28 cellular contexts compared by ENCODE assay signal in genomic region chr15:75688278-75688557, GRCh38. TPM values are rescaled to one million over a fixed set of nuclear protein-coding genes. Genes with fewer than 3 reads are reported as not detected.
"Had no signal": no experiment of that assay in that cellular context is flagged by ENCODE, and none has a peak within 500 bp of the region (broad histone marks: within the 10 kb centered on the region; RNA-seq: fewer than 3 reads in every experiment).

No MANE protein-coding gene starts in this region.

- H3K27ac Mint-ChIP-seq: activated CD4-positive, alpha-beta memory T cell treated with anti-CD3 and anti-CD28 coated beads for 36 hours; activated CD4-positive, alpha-beta T cell treated with anti-CD3 and anti-CD28 coated beads for 36 hours; activated CD4-positive, alpha-beta T cell treated with anti-CD3 and anti-CD28 coated beads, Interleukin-2, amount 10 ng/mL, durations not matched to agents 24 days and 14 days; activated CD8-positive, alpha-beta memory T cell treated with anti-CD3 and anti-CD28 coated beads, Interleukin-2, amount 10 ng/mL, durations not matched to agents 7 days and 5 days; activated CD8-positive, alpha-beta T cell treated with anti-CD3 and anti-CD28 coated beads, Interleukin-2, amount 10 ng/mL, durations not matched to agents 7 days and 5 days; activated naive CD4-positive, alpha-beta T cell treated with anti-CD3 and anti-CD28 coated beads for 36 hours; activated naive CD8-positive, alpha-beta T cell; activated T-helper 1 cell treated with anti-CD3 and anti-CD28 coated beads, Interleukin-12 subunit alpha, Interleukin-12 subunit beta, Interleukin-2, Interleukin-4 antibody, amounts not matched to agents 30 ng/mL and 10 ng/mL and 1 ng/mL, durations not matched to agents 14 hours and 24 hours and 36 hours; activated T-helper 2 cell treated with anti-CD3 and anti-CD28 coated beads, Interferon-gamma antibody, Interleukin-2, Interleukin-4, amounts not matched to agents 10 μg/mL and 5 μg/mL and 100 μg/mL, durations not matched to agents 14 hours and 24 hours and 36 hours had no signal

- H3K4me1 Mint-ChIP-seq: activated CD4-positive, alpha-beta T cell treated with anti-CD3 and anti-CD28 coated beads for 36 hours had no signal

- ATAC-seq: activated CD4-positive, alpha-beta T cell treated with anti-CD3 and anti-CD28 coated beads for 36 hours; activated CD8-positive, alpha-beta memory T cell treated with anti-CD3 and anti-CD28 coated beads, Interleukin-2, amount 10 ng/mL, durations not matched to agents 7 days and 5 days; activated CD8-positive, alpha-beta T cell treated with anti-CD3 and anti-CD28 coated beads, Interleukin-2, amount 10 ng/mL, durations not matched to agents 7 days and 5 days; body of pancreas; esophagus mucosa; foreskin keratinocyte; gastrocnemius medialis; heart left ventricle had no signal

- H3K4me3 Mint-ChIP-seq: activated CD4-positive, alpha-beta memory T cell treated with anti-CD3 and anti-CD28 coated beads for 36 hours; activated CD4-positive, alpha-beta T cell treated with anti-CD3 and anti-CD28 coated beads for 36 hours; activated CD4-positive, alpha-beta T cell treated with anti-CD3 and anti-CD28 coated beads, Interleukin-2, amount 10 ng/mL, durations not matched to agents 24 days and 14 days; activated CD8-positive, alpha-beta memory T cell treated with anti-CD3 and anti-CD28 coated beads, Interleukin-2, amount 10 ng/mL, durations not matched to agents 7 days and 5 days; activated CD8-positive, alpha-beta T cell treated with anti-CD3 and anti-CD28 coated beads, Interleukin-2, amount 10 ng/mL, durations not matched to agents 7 days and 5 days; activated naive CD4-positive, alpha-beta T cell treated with anti-CD3 and anti-CD28 coated beads for 36 hours; activated naive CD8-positive, alpha-beta T cell; activated T-helper 1 cell treated with anti-CD3 and anti-CD28 coated beads, Interleukin-12 subunit alpha, Interleukin-12 subunit beta, Interleukin-2, Interleukin-4 antibody, amounts not matched to agents 30 ng/mL and 10 ng/mL and 1 ng/mL, durations not matched to agents 14 hours and 24 hours and 36 hours had no signal

- H3K27ac ChIP-seq: body of pancreas, colonic mucosa, foreskin keratinocyte, gastrocnemius medialis had no signal

- H3K36me3 Mint-ChIP-seq: activated CD4-positive, alpha-beta memory T cell treated with anti-CD3 and anti-CD28 coated beads for 36 hours; activated CD8-positive, alpha-beta memory T cell treated with anti-CD3 and anti-CD28 coated beads, Interleukin-2, amount 10 ng/mL, durations not matched to agents 7 days and 5 days; activated naive CD8-positive, alpha-beta T cell had no signal

- H3K9me3 Mint-ChIP-seq: activated CD4-positive, alpha-beta memory T cell treated with anti-CD3 and anti-CD28 coated beads for 36 hours; activated CD4-positive, alpha-beta T cell treated with anti-CD3 and anti-CD28 coated beads, Interleukin-2, amount 10 ng/mL, durations not matched to agents 24 days and 14 days; activated naive CD4-positive, alpha-beta T cell treated with anti-CD3 and anti-CD28 coated beads for 36 hours; activated T-helper 1 cell treated with anti-CD3 and anti-CD28 coated beads, Interleukin-12 subunit alpha, Interleukin-12 subunit beta, Interleukin-2, Interleukin-4 antibody, amounts not matched to agents 30 ng/mL and 10 ng/mL and 1 ng/mL, durations not matched to agents 14 hours and 24 hours and 36 hours; activated T-helper 2 cell treated with anti-CD3 and anti-CD28 coated beads, Interferon-gamma antibody, Interleukin-2, Interleukin-4, amounts not matched to agents 10 μg/mL and 5 μg/mL and 100 μg/mL, durations not matched to agents 14 hours and 24 hours and 36 hours had no signal

- H3K27me3 ChIP-seq: body of pancreas, colonic mucosa, foreskin keratinocyte, gastrocnemius medialis, heart left ventricle had no signal

- H3K36me3 ChIP-seq: colonic mucosa had no signal

- H3K27me3 Mint-ChIP-seq: activated naive CD8-positive, alpha-beta T cell had no signal

- H3K4me3 ChIP-seq: body of pancreas, colonic mucosa, gastrocnemius medialis, heart left ventricle had no signal

- DNase-seq: activated CD4-positive, alpha-beta memory T cell treated with anti-CD3 and anti-CD28 coated beads for 36 hours; activated CD4-positive, alpha-beta T cell treated with anti-CD3 and anti-CD28 coated beads for 36 hours; activated CD4-positive, alpha-beta T cell treated with anti-CD3 and anti-CD28 coated beads, Interleukin-2, amount 10 ng/mL, durations not matched to agents 24 days and 14 days; activated CD4-positive, CD25-positive, alpha-beta regulatory T cell; activated CD4-positive, CD25-positive, alpha-beta regulatory T cell treated with anti-CD3 and anti-CD28 coated beads, Interleukin-2, amount 50 U/mL, for 72 hours; activated CD8-positive, alpha-beta memory T cell treated with anti-CD3 and anti-CD28 coated beads, Interleukin-2, amount 10 ng/mL, durations not matched to agents 7 days and 5 days; activated CD8-positive, alpha-beta memory T cell treated with anti-CD3 and anti-CD28 coated beads, Interleukin-2, amount 50 U/mL, for 4 hours; activated CD8-positive, alpha-beta T cell treated with anti-CD3 and anti-CD28 coated beads, Interleukin-2, amount 10 ng/mL, durations not matched to agents 7 days and 5 days; activated effector memory CD4-positive, alpha-beta T cell treated with anti-CD3 and anti-CD28 coated beads, Interleukin-2, amount 50 U/mL, for 16 hours; activated naive CD4-positive, alpha-beta T cell treated with anti-CD3 and anti-CD28 coated beads for 36 hours; activated T-cell treated with anti-CD3 and anti-CD28 coated beads, Interleukin-2, amount 50 U/mL, for 1 hour; activated T-cell treated with anti-CD3 and anti-CD28 coated beads, Interleukin-2, amount 50 U/mL, for 48 hours; amniotic stem cell; anterior cingulate cortex; body of pancreas; caudate nucleus; colonic mucosa; effector CD8-positive, alpha-beta T cell; foreskin keratinocyte; gastrocnemius medialis; glutamatergic neuron; heart left ventricle; T-helper 2 cell had no signal

- H3K4me1 ChIP-seq: colonic mucosa, foreskin keratinocyte, gastrocnemius medialis had no signal

- H3K9me3 ChIP-seq: body of pancreas, colonic mucosa, gastrocnemius medialis, heart left ventricle had no signal

RNA-seq across cellular contexts. Expression of gene CSPG4, which starts 24.4 kb away (rescaled TPM):
- total RNA-seq: activated CD4-positive, alpha-beta memory T cell treated with anti-CD3 and anti-CD28 coated beads for 36 hours; activated CD4-positive, alpha-beta T cell treated with anti-CD3 and anti-CD28 coated beads for 36 hours; activated CD4-positive, alpha-beta T cell treated with anti-CD3 and anti-CD28 coated beads, Interleukin-2, amount 10 ng/mL, durations not matched to agents 24 days and 14 days; activated CD8-positive, alpha-beta T cell treated with anti-CD3 and anti-CD28 coated beads, Interleukin-2, amount 10 ng/mL, durations not matched to agents 7 days and 5 days; activated naive CD4-positive, alpha-beta T cell treated with anti-CD3 and anti-CD28 coated beads for 36 hours; activated T-helper 1 cell treated with anti-CD3 and anti-CD28 coated beads, Interleukin-12 subunit alpha, Interleukin-12 subunit beta, Interleukin-2, Interleukin-4 antibody, amounts not matched to agents 30 ng/mL and 10 ng/mL and 1 ng/mL, durations not matched to agents 14 hours and 24 hours and 36 hours; T-helper 1 cell treated with Interleukin-12 subunit alpha and Interleukin-12 subunit beta and Interleukin-4 antibody, amounts not matched to agents 30 ng/mL and 1 ng/mL, for 36 hours had no signal
